ENCODE assay signal across 8 cellular contexts in genomic region chr6:87590417-87590880, GRCh38. TPM values are rescaled to one million over a fixed set of nuclear protein-coding genes. Genes with fewer than 3 reads are reported as not detected.
A peak's percentile ranks its signal among the peaks of the same experiment; 100 is the strongest.
DNase-seq lines count a peak whose midpoint lies in the region; ATAC-seq and TF ChIP-seq lines count a peak whose summit lies in the region.

No MANE protein-coding gene starts in this region.

- H3K27ac Mint-ChIP-seq in activated CD4-positive, alpha-beta T cell treated with anti-CD3 and anti-CD28 coated beads, Interleukin-2, amount 10 ng/mL, durations not matched to agents 24 days and 14 days, result peak overlapping the region; percentile 84

- H3K36me3 ChIP-seq in adipocyte (ENCODE audit: control insufficient read depth, insufficient read depth, low read length, severe bottlenecking), result peaks cover 12% of the 10 kb centered on the region
- H3K36me3 ChIP-seq in left lung, result peaks cover 0 to 23% of the 10 kb centered on the region in 2 donors
- peaks cover 5% of the 10 kb centered on the region for H3K36me3 ChIP-seq in thoracic aorta

- H3K9ac ChIP-seq in adipocyte (ENCODE audit: low read length), result peak overlapping the region; percentile 96

- H3K4me3 ChIP-seq in adipocyte (ENCODE audit: low read length), result peak overlapping the region; percentile 98
- peak overlapping the region; percentile 80 to 97 for H3K4me3 ChIP-seq in left lung
- H3K4me3 ChIP-seq in thoracic aorta, result peak overlapping the region; percentile 73

- H3K9me3 ChIP-seq in adipocyte (ENCODE audit: control insufficient read depth, low read length) (no peaks in the 10 kb centered on the region), left lung (no peaks in the 10 kb centered on the region), thoracic aorta (no peaks in the 10 kb centered on the region)

- DNase-seq in activated CD4-positive, alpha-beta T cell treated with anti-CD3 and anti-CD28 coated beads, Interleukin-2, amount 10 ng/mL, durations not matched to agents 24 days and 14 days, result no peak
- no peak for DNase-seq in activated CD4-positive, alpha-beta T cell treated with anti-CD3 and anti-CD28 coated beads, Interleukin-2, amount 50 U/mL, for 48 hours
- DNase-seq in adipocyte (ENCODE audit: low read depth), result no peak
- DNase-seq in left lung, result no peak
- no peak for DNase-seq in thoracic aorta (ENCODE audit: low spot score)
- no peak for DNase-seq in NCI-H510A treated with DMSO at 0.1 percent for 48 hours (lab: John Stamatoyannopoulos, UW)
- no peak for DNase-seq in NCI-H1436 (lab: John Stamatoyannopoulos, UW)
- DNase-seq in stimulated activated CD8-positive, alpha-beta memory T cell treated with anti-CD3 and anti-CD28 coated beads, Interleukin-4, amount 100 ng/mL, for 48 hours, result no peak

- peaks cover 30% of the 10 kb centered on the region for H3K4me1 ChIP-seq in adipocyte (ENCODE audit: control insufficient read depth, insufficient read depth, low read length)
- peaks cover 17 to 38% of the 10 kb centered on the region in 2 donors for H3K4me1 ChIP-seq in left lung
- H3K4me1 ChIP-seq in thoracic aorta (ENCODE audit: control insufficient read depth in 1 of 2, low read depth in 2 of 2), result peaks cover 20 to 44% of the 10 kb centered on the region in 2 donors

- H3K36me3 Mint-ChIP-seq in activated CD4-positive, alpha-beta T cell treated with anti-CD3 and anti-CD28 coated beads, Interleukin-2, amount 10 ng/mL, durations not matched to agents 24 days and 14 days (ENCODE audit: low read depth), result peaks cover 28% of the 10 kb centered on the region

- no peak for ATAC-seq in left lung
- ATAC-seq in thoracic aorta (ENCODE audit: insufficient number of reproducible peaks, low FRiP score, low read depth), result no peak

- no peak for TF ChIP-seq CTCF in left lung (IDR thresholded peaks at IDR 0.05)
- TF ChIP-seq CTCF in thoracic aorta (IDR thresholded peaks at IDR 0.05), result no peak

- H3K4me3 Mint-ChIP-seq in activated CD4-positive, alpha-beta T cell treated with anti-CD3 and anti-CD28 coated beads, Interleukin-2, amount 10 ng/mL, durations not matched to agents 24 days and 14 days, result peak overlapping the region; percentile 92

- intact Hi-C loops in activated CD4-positive, alpha-beta T cell treated with anti-CD3 and anti-CD28 coated beads, Interleukin-2, amount 10 ng/mL, durations not matched to agents 24 days and 14 days (cut with micrococcal nuclease), result loop anchor here (1.0 to 10.0 kb wide), 7 partner anchors 64 to 1372 kb away; partner anchors contain the start of genes AKIRIN2, RNGTT, SLC35A1 and SMIM8
- intact Hi-C loops in left lung (cut with DNase I), result no loop called here

- no peaks in the 10 kb centered on the region for H3K27me3 Mint-ChIP-seq in activated CD4-positive, alpha-beta T cell treated with anti-CD3 and anti-CD28 coated beads, Interleukin-2, amount 10 ng/mL, durations not matched to agents 24 days and 14 days

- no peaks in the 10 kb centered on the region for H3K9me3 Mint-ChIP-seq in activated CD4-positive, alpha-beta T cell treated with anti-CD3 and anti-CD28 coated beads, Interleukin-2, amount 10 ng/mL, durations not matched to agents 24 days and 14 days

- H3K27me3 ChIP-seq in adipocyte (replicated peaks; ENCODE audit: control insufficient read depth, insufficient read depth, low read length) (no peaks in the 10 kb centered on the region), left lung (no peaks in the 10 kb centered on the region), thoracic aorta (replicated peaks; ENCODE audit: insufficient read depth) (no peaks in the 10 kb centered on the region)

- peak overlapping the region; percentile 84 to 85 for H3K27ac ChIP-seq in left lung
- peak overlapping the region; percentile 12 to 81 for H3K27ac ChIP-seq in thoracic aorta

- H3K4me1 Mint-ChIP-seq in activated CD4-positive, alpha-beta T cell treated with anti-CD3 and anti-CD28 coated beads, Interleukin-2, amount 10 ng/mL, durations not matched to agents 24 days and 14 days, result peaks cover 44% of the 10 kb centered on the region

RNA-seq across cellular contexts. Expression of gene ORC3, which starts 0.5 kb away (rescaled TPM):
- total RNA-seq in activated CD4-positive, alpha-beta T cell treated with anti-CD3 and anti-CD28 coated beads, Interleukin-2, amount 10 ng/mL, durations not matched to agents 24 days and 14 days, result 35.5 and 38.6 TPM in 2 replicates
- total RNA-seq in left lung (10 to 100 TPM; 19.3 to 23.3 TPM), thoracic aorta (10 to 100 TPM in 1 of 2 donors, 1 to 10 TPM in 1; 7.3 to 13.8 TPM)

RNA-seq across cellular contexts. Expression of gene RARS2, which starts 0.7 kb away (rescaled TPM):
- 22.6 and 22.7 TPM in 2 replicates for total RNA-seq in activated CD4-positive, alpha-beta T cell treated with anti-CD3 and anti-CD28 coated beads, Interleukin-2, amount 10 ng/mL, durations not matched to agents 24 days and 14 days
- total RNA-seq in left lung, result 10 to 100 TPM; 31.1 to 33.3 TPM
- 10 to 100 TPM; 21.4 to 25.0 TPM for total RNA-seq in thoracic aorta
